In the genomic region with DNA sequence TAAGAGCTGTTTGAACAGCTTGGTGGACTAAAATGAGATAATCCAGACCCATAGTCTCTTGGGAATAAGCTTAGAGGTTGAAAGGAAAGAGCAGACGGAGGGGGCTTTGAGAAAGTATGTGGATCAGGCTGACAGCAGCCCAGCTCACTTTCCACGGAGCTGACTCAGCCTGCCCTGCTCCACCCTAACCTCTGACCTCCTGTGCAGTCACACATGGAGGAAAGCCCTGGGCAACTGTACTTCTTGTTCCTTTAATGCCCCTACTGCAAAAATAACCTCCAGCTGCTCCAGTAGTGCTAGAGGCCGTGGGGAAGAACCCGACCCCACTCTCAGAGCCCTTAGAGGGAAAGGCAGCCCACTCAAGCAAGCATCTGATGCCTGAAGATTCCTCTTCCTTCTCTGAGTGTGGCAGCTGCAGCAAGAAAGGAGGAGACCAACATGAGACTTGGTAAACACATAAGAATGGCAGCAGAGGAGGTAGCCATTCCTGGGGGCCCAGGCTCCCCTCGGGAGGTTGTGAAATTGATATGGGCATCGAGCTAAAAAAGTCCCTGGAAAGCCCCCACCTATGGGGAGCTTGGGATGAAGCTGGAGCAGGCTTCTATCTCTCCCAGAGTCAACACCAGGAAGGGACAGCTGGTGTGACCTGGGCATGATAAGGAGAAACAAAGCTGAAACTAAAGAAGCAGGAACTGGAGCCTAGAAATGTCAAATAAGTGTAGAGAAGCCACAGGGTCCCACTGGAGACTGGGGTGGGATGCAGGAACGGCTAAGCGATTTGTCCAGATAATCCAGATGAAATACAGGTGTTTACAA, we compare ENCODE assay signal across 10 cellular contexts.
DNase-seq lines count a peak whose midpoint lies in the region; ATAC-seq and TF ChIP-seq lines count a peak whose summit lies in the region.
"Had no signal": no experiment of that assay in that cellular context is flagged by ENCODE, and none has a peak within 500 bp of the region (broad histone marks: within the 10 kb centered on the region; RNA-seq: fewer than 3 reads in every experiment).

No MANE protein-coding gene starts in this region.

- POLR2A ChIA-PET in PC-3 (lab: Charles Lee; ENCODE audit: unreplicated experiment): no interaction called here

- no peak for TF ChIP-seq CTCF in PC-3 (conservative IDR thresholded peaks at IDR 0.05; ENCODE audit: low read depth, low read length)
- no peak for TF ChIP-seq CTCF in fibroblast of mammary gland (conservative IDR thresholded peaks at IDR 0.05; ENCODE audit: control insufficient read depth, insufficient read depth, low read depth, low read length)
- TF ChIP-seq CTCF in retinal pigment epithelial cell (conservative IDR thresholded peaks at IDR 0.05; ENCODE audit: low read depth, low read length): no peak

- H3K36me3 ChIP-seq in PC-3 (ENCODE audit: low read depth, low read length): no peaks in the 10 kb centered on the region
- no peaks in the 10 kb centered on the region for H3K36me3 ChIP-seq in aorta (ENCODE audit: control insufficient read depth in 1 of 2, insufficient read depth in 2 of 2, low read length in 1 of 2)
- H3K36me3 ChIP-seq: HAP-1 had no signal

- no peak overlapping the region for H3K27ac ChIP-seq in PC-3 (ENCODE audit: low read length)
- H3K27ac ChIP-seq in aorta (ENCODE audit: low read depth in 1 of 2, low read length in 2 of 2): no peak overlapping the region

- H3K79me2 ChIP-seq in PC-3 (ENCODE audit: low read length): no peaks in the 10 kb centered on the region

- peaks cover 6% of the 10 kb centered on the region; the same call in 1 of the 2 replicates for H3K4me1 ChIP-seq in PC-3 (ENCODE audit: insufficient read depth, low read length)
- H3K4me1 ChIP-seq in aorta (ENCODE audit: control insufficient read depth in 1 of 2, insufficient read depth in 2 of 2, low read length in 2 of 2): peaks cover 0 to 2% of the 10 kb centered on the region in 2 donors

- no peak overlapping the region for H3K4me3 ChIP-seq in PC-3 (ENCODE audit: low read length)
- no peak overlapping the region for H3K4me3 ChIP-seq in fibroblast of mammary gland (ENCODE audit: control insufficient read depth, low read depth, low read length)
- H3K4me3 ChIP-seq in retinal pigment epithelial cell (ENCODE audit: low read length): no peak overlapping the region
- H3K4me3 ChIP-seq in aorta (ENCODE audit: low read length in 2 of 2): no peak overlapping the region
- H3K4me3 ChIP-seq: HAP-1 had no signal

- H3K9ac ChIP-seq in PC-3 (ENCODE audit: low read length): no peak overlapping the region

- DNase-seq in Daoy (ENCODE audit: low read depth): peak; percentile 35
- no peak for DNase-seq in PC-3
- peak; percentile 88 for DNase-seq in fibroblast of mammary gland (ENCODE audit: low read depth)
- DNase-seq in retinal pigment epithelial cell (ENCODE audit: low read depth): peak; percentile 25
- no peak for DNase-seq in DMS153 (lab: John Stamatoyannopoulos, UW)
- no peak for DNase-seq in NCI-H187 (lab: John Stamatoyannopoulos, UW)
- DNase-seq in aorta: no peak
- DNase-seq in NOMO-1 (lab: John Stamatoyannopoulos, UW; ENCODE audit: unreplicated experiment in 2 of 2): no peak
- DNase-seq: stimulated activated CD4-positive, alpha-beta T cell treated with anti-CD3 and anti-CD28 coated beads, Interleukin-4, amount 100 ng/mL, for 1 hour had no signal

- H3F3A ChIP-seq in PC-3 (ENCODE audit: low read length, unreplicated experiment): no peaks in the 10 kb centered on the region

- no peaks in the 10 kb centered on the region for H3K27me3 ChIP-seq in PC-3 (ENCODE audit: low read length)
- no peaks in the 10 kb centered on the region for H3K27me3 ChIP-seq in aorta (ENCODE audit: control insufficient read depth in 1 of 2, insufficient read depth in 2 of 2, low read length in 1 of 2)

- CTCF ChIA-PET in PC-3 (lab: Charles Lee): no interaction called here

- intact Hi-C loops in PC-3 (cut with micrococcal nuclease): no loop called here
- intact Hi-C loops in aorta (cut with DNase I): no loop called here

- H3K9me3 ChIP-seq in PC-3 (ENCODE audit: low read length): no peaks in the 10 kb centered on the region
- H3K9me3 ChIP-seq in aorta (ENCODE audit: control insufficient read depth, low read length): no peaks in the 10 kb centered on the region
- H3K9me3 ChIP-seq: HAP-1 had no signal

- H4K20me1 ChIP-seq in PC-3 (ENCODE audit: low read length): no peaks in the 10 kb centered on the region

- WGBS in aorta, 2 donors: 65% methylated on average over 8 of the region's 8 CpGs

- H3K9me2 ChIP-seq in PC-3 (replicated peaks; ENCODE audit: low read length): no peaks in the 10 kb centered on the region

- 0 out of 2 replicates have a peak overlapping the region, but pooled peaks have one; percentile 26 for H3K4me2 ChIP-seq in PC-3 (ENCODE audit: low read length)

- ATAC-seq in PC-3: peak; percentile 60
- no peak for ATAC-seq in aorta (ENCODE audit: low FRiP score)

- no peak overlapping the region for H2AFZ ChIP-seq in PC-3 (ENCODE audit: low read length)

- no TSS peak for BruUV-seq in PC-3 (replicated peaks; lab: Mats Ljungman, UMichigan)

Comparison
In these comparisons a context has a peak if more than half of its experiments do, and no peak if none do; other contexts are left out.
1. DNase-seq: peak in Daoy (single experiment), fibroblast of mammary gland (single experiment) and retinal pigment epithelial cell (single experiment); none in PC-3 (single experiment), DMS153 (single experiment), NCI-H187 (0 of 2), aorta (0 of 2) and NOMO-1 (0 of 2).